1 cellular context compared by ENCODE assay signal in genomic region chr1:53837924-53838653, GRCh38.
TF ChIP-seq lines count a peak whose summit lies in the region.

Gene NDC1 (minus strand): TSS chr1:53838296. CDS start chr1:53838261, 35 bp downstream.

TF ChIP-seq in HEK293, 187 proteins besides CTCF, POLR2A, EP300 and RAD21 (continued from another document):
- no peak for TF ChIP-seq ZBTB49 (tag by site-specific recombination; IDR thresholded peaks at IDR 0.05; ENCODE audit: low read depth)
- TF ChIP-seq GLI4 (tag by site-specific recombination; IDR thresholded peaks at IDR 0.05) = no peak; the same call in 1 of the 2 replicates
- no peak for TF ChIP-seq ZNF37A (tag by site-specific recombination; IDR thresholded peaks at IDR 0.05)
- TF ChIP-seq OVOL3 (tag by site-specific recombination; IDR thresholded peaks at IDR 0.05) = 0 out of 2 replicates have a peak, but pooled peaks have one; percentile 39
- no peak for TF ChIP-seq ZNF354C (tag by site-specific recombination; IDR thresholded peaks at IDR 0.05; ENCODE audit: borderline replicate concordance, low read depth)
- TF ChIP-seq AEBP2 (tag by site-specific recombination; IDR thresholded peaks at IDR 0.05; ENCODE audit: borderline replicate concordance) = no peak
- TF ChIP-seq ZNF132 (tag by site-specific recombination; IDR thresholded peaks at IDR 0.05; ENCODE audit: borderline replicate concordance) = no peak
- peak; percentile 98 for TF ChIP-seq SCRT2 (tag by site-specific recombination; IDR thresholded peaks at IDR 0.05)
- no peak for TF ChIP-seq ZBTB1 (tag by site-specific recombination; IDR thresholded peaks at IDR 0.05)
- no peak for TF ChIP-seq ZNF311 (tag by site-specific recombination; IDR thresholded peaks at IDR 0.05; ENCODE audit: borderline replicate concordance)
- no peak; the same call in 1 of the 2 replicates for TF ChIP-seq ZNF843 (tag by site-specific recombination; IDR thresholded peaks at IDR 0.05)
- TF ChIP-seq ZNF544 (tag by site-specific recombination; IDR thresholded peaks at IDR 0.05) = no peak
- TF ChIP-seq ZNF791 (tag by site-specific recombination; IDR thresholded peaks at IDR 0.05) = no peak
- peak; percentile 92 for TF ChIP-seq SP7 (tag by site-specific recombination; IDR thresholded peaks at IDR 0.05)
- no peak; the same call in 1 of the 2 replicates for TF ChIP-seq ZFP37 (tag by site-specific recombination; IDR thresholded peaks at IDR 0.05)
- TF ChIP-seq PRDM4 (tag by site-specific recombination; IDR thresholded peaks at IDR 0.05) = peak; percentile 69
- TF ChIP-seq ZNF670 (tag by site-specific recombination; IDR thresholded peaks at IDR 0.05; ENCODE audit: low read depth) = no peak
- TF ChIP-seq ZNF16 (tag by site-specific recombination; IDR thresholded peaks at IDR 0.05; ENCODE audit: low read depth) = no peak
- TF ChIP-seq ZSCAN30 (tag by site-specific recombination; IDR thresholded peaks at IDR 0.05) = peak; percentile 79
- TF ChIP-seq ZBTB8A (tag by site-specific recombination; IDR thresholded peaks at IDR 0.05) = peak; percentile 93
- TF ChIP-seq ZNF449 (tag by site-specific recombination; IDR thresholded peaks at IDR 0.05) = peak; percentile 12; the same call in 1 of the 2 replicates
- TF ChIP-seq FEZF1 (tag by site-specific recombination; IDR thresholded peaks at IDR 0.05) = peak; percentile 24; the same call in 1 of the 2 replicates
- no peak for TF ChIP-seq ZNF404 (tag by site-specific recombination; IDR thresholded peaks at IDR 0.05)
- TF ChIP-seq ZNF521 (tag by site-specific recombination; IDR thresholded peaks at IDR 0.05) = no peak
- no peak for TF ChIP-seq ZNF701 (tag by site-specific recombination; IDR thresholded peaks at IDR 0.05)
- no peak for TF ChIP-seq ZNF777 (tag by site-specific recombination; IDR thresholded peaks at IDR 0.05; ENCODE audit: borderline replicate concordance)
- no peak for TF ChIP-seq HOXC10 (CRISPR knock-in tag; IDR thresholded peaks at IDR 0.05)
- peak; percentile 25; the same call in 1 of the 2 replicates for TF ChIP-seq OSR2 (tag by site-specific recombination; IDR thresholded peaks at IDR 0.05)
- TF ChIP-seq ZNF596 (tag by site-specific recombination; IDR thresholded peaks at IDR 0.05) = no peak
- TF ChIP-seq ZIC2 (tag by site-specific recombination; IDR thresholded peaks at IDR 0.05) = peak; percentile 81
- peak; percentile 94; the same call in 1 of the 2 replicates for TF ChIP-seq ZNF324 (tag by site-specific recombination; IDR thresholded peaks at IDR 0.05)
- TF ChIP-seq ZBTB17 (tag by site-specific recombination; IDR thresholded peaks at IDR 0.05) = peak; percentile 99
- TF ChIP-seq ZNF837 (tag by site-specific recombination; IDR thresholded peaks at IDR 0.05) = no peak
- no peak; the same call in 1 of the 2 replicates for TF ChIP-seq ZNF518A (tag by site-specific recombination; conservative IDR thresholded peaks at IDR 0.05; ENCODE audit: low read depth)
- TF ChIP-seq ZNF114 (tag by site-specific recombination; IDR thresholded peaks at IDR 0.05) = no peak
- no peak for TF ChIP-seq ZNF548 (tag by site-specific recombination; IDR thresholded peaks at IDR 0.05)
- no peak for TF ChIP-seq ZNF707 (tag by site-specific recombination; IDR thresholded peaks at IDR 0.05)
- peak; percentile 89; the same call in 1 of the 2 replicates for TF ChIP-seq PBX3 (CRISPR knock-in tag; IDR thresholded peaks at IDR 0.05)
- TF ChIP-seq ZNF366 (tag by site-specific recombination; conservative IDR thresholded peaks at IDR 0.05) = 0 out of 2 replicates have a peak, but pooled peaks have one; percentile 42
- TF ChIP-seq GLIS1 (tag by site-specific recombination; IDR thresholded peaks at IDR 0.05) = peak; percentile 63
- TF ChIP-seq ZXDB (tag by site-specific recombination; IDR thresholded peaks at IDR 0.05) = peak; percentile 98
- peak; percentile 63; the same call in 1 of the 2 replicates for TF ChIP-seq HIC1 (tag by site-specific recombination; IDR thresholded peaks at IDR 0.05)
- peak; percentile 84 for TF ChIP-seq PRDM10 (tag by site-specific recombination; IDR thresholded peaks at IDR 0.05)
